ENCODE assay signal across 20 cellular contexts in the genomic region with DNA sequence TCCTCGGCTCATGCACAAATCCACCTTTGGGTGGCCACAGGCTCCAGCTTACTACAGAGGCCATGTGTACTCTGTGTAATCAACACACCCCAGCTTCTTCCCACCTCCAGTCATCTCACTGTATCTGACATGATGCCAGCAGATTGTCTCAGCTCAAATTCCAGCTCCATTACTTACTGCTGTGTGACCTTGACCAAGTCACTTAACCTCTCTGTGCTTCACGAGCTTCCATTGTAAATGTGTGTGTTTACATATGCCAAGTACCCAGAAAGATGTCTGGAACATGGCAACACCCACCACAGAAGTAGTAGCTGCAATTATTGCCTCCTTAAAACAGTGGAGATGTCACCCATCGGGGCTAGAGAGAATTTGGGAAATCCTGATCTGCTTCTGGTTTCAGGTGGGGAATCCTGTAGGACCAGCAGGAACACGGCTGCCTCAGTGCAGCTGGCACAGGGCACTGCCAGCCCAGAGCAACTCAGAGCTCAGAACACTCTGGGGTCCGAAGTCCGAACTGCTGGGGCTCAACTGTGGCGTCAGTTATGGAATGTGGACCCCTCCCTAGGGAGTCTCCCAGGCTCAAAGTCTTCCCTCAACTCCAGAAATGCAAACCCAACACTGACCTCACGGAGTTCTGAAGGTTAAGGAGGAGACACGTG. TPM values are rescaled to one million over a fixed set of nuclear protein-coding genes. Genes with fewer than 3 reads are reported as not detected.
DNase-seq lines count a peak whose midpoint lies in the region; ATAC-seq and TF ChIP-seq lines count a peak whose summit lies in the region.
"Had no signal": no experiment of that assay in that cellular context is flagged by ENCODE, and none has a peak within 500 bp of the region (broad histone marks: within the 10 kb centered on the region; RNA-seq: fewer than 3 reads in every experiment).

No MANE protein-coding gene starts in this region.

- H3K4me2 ChIP-seq in BLaER1 treated with 17β-estradiol and CSF1 and Interleukin-3, amounts not matched to agents 10 nM and 100 nM: peak overlapping the region in 7 of 11 experiments; percentile 4 to 60 (median 54); a peak in 11 of 22 replicates
- no peak overlapping the region for H3K4me2 ChIP-seq in neuronal stem cell (ENCODE audit: insufficient read depth, low read length, poor library complexity, severe bottlenecking)

- no peak overlapping the region for H3K4ac ChIP-seq in neuronal stem cell (ENCODE audit: low read length)

- no peak overlapping the region for H2BK5ac ChIP-seq in neuronal stem cell (ENCODE audit: low read length)

- H3K36me3 ChIP-seq in BLaER1 treated with 17β-estradiol and CSF1 and Interleukin-3, amounts not matched to agents 10 nM and 100 nM: no peaks in the 10 kb centered on the region
- H3K36me3 ChIP-seq in neuronal stem cell (replicated peaks in 1 of 2; ENCODE audit: control insufficient read depth in 2 of 2, insufficient read depth in 2 of 2, low read length in 2 of 2) (no peaks in the 10 kb centered on the region), ascending aorta (no peaks in the 10 kb centered on the region), vagina (no peaks in the 10 kb centered on the region)

- H3K36me3 Mint-ChIP-seq in WTC11: no peaks in the 10 kb centered on the region
- H3K36me3 Mint-ChIP-seq: CD4-positive, CD25-positive, alpha-beta regulatory T cell had no signal

- peaks cover 0 to 15% (median 10%) of the 10 kb centered on the region in 10 experiments; a peak in 16 of 20 replicates for H3K4me1 ChIP-seq in BLaER1 treated with 17β-estradiol and CSF1 and Interleukin-3, amounts not matched to agents 10 nM and 100 nM
- H3K4me1 ChIP-seq in neuronal stem cell (ENCODE audit: control insufficient read depth in 2 of 2, insufficient read depth in 1 of 2, low read depth in 1 of 2, low read length in 2 of 2) (no peaks in the 10 kb centered on the region), ascending aorta (no peaks in the 10 kb centered on the region), vagina (no peaks in the 10 kb centered on the region)

- no peak overlapping the region for H3K9ac ChIP-seq in BLaER1 treated with 17β-estradiol and CSF1 and Interleukin-3, amounts not matched to agents 10 nM and 100 nM
- H3K9ac ChIP-seq in neuronal stem cell (ENCODE audit: low read depth, low read length, poor library complexity): no peak overlapping the region

- no peak overlapping the region for H2AFZ ChIP-seq in neuronal stem cell (ENCODE audit: low read length)

- peak overlapping the region; percentile 18 for H3K18ac ChIP-seq in neuronal stem cell (ENCODE audit: low read length)

- H3K4me3 Mint-ChIP-seq in WTC11: no peak overlapping the region
- H3K4me3 Mint-ChIP-seq: B cell; CD4-positive, CD25-positive, alpha-beta regulatory T cell; HFFc6 had no signal

- no peak for ATAC-seq in WTC11
- ATAC-seq in left colon: peak; percentile 85
- no peak for ATAC-seq in GM19397 (IDR thresholded peaks at IDR 0.05; ENCODE audit: unreplicated experiment)
- no peak for ATAC-seq in HG03159 (IDR thresholded peaks at IDR 0.05; ENCODE audit: unreplicated experiment)

- no peak overlapping the region for H2BK12ac ChIP-seq in neuronal stem cell (ENCODE audit: low read length)

- peaks cover 4% of the 10 kb centered on the region; the same call in 1 of the 2 replicates for H3K27me3 Mint-ChIP-seq in WTC11 (ENCODE audit: low read depth)

- POLR2A ChIA-PET in WTC11 (lab: Charles Lee): no interaction called here

- TF ChIP-seq CTCF in WTC11 (IDR thresholded peaks at IDR 0.05) (no peak), ascending aorta (IDR thresholded peaks at IDR 0.05) (no peak), vagina (IDR thresholded peaks at IDR 0.05) (no peak)

- no peak overlapping the region for H2BK120ac ChIP-seq in neuronal stem cell (ENCODE audit: low read depth, low read length)

- H3K9me3 ChIP-seq in BLaER1 treated with 17β-estradiol and CSF1 and Interleukin-3, amounts not matched to agents 10 nM and 100 nM (replicated peaks in 1 of 11): no peaks in the 10 kb centered on the region
- no peaks in the 10 kb centered on the region for H3K9me3 ChIP-seq in neuronal stem cell (replicated peaks in 1 of 2; ENCODE audit: control insufficient read depth in 2 of 2, insufficient read depth in 1 of 2, low read depth in 1 of 2, low read length in 2 of 2)
- no peaks in the 10 kb centered on the region for H3K9me3 ChIP-seq in ascending aorta
- H3K9me3 ChIP-seq in vagina: no peaks in the 10 kb centered on the region

- intact Hi-C loops in left colon (cut with DNase I, micrococcal nuclease) (no loop called here), ascending aorta (cut with DNase I) (no loop called here), vagina (cut with DNase I) (no loop called here)

- no peak overlapping the region for H3K27ac ChIP-seq in BLaER1 treated with 17β-estradiol and CSF1 and Interleukin-3, amounts not matched to agents 10 nM and 100 nM
- H3K27ac ChIP-seq in neuronal stem cell (replicated peaks; ENCODE audit: low read length) (no peak overlapping the region), ascending aorta (no peak overlapping the region), vagina (no peak overlapping the region)

- DNase-seq in WTC11 (ENCODE audit: low spot score) (no peak), left colon (peak; percentile 72 to 84), neuronal stem cell (ENCODE audit: low spot score) (no peak), ascending aorta (ENCODE audit: low spot score in 2 of 2) (no peak), vagina (ENCODE audit: extremely low spot score in 2 of 2) (no peak)
- DNase-seq: CD4-positive, CD25-positive, alpha-beta regulatory T cell; DMS79 treated with DMSO at 0.1 percent for 48 hours; H7; HFFc6; KBM-7; NCI-H1092; NCI-H1436; NCI-H187 treated with DMSO at 0.1 percent for 48 hours; NCI-H2227 treated with DMSO at 0.1 percent for 48 hours; NCI-H510A; NCI-H748 treated with DMSO at 0.1 percent for 48 hours had no signal

- H3K9me3 Mint-ChIP-seq in WTC11: peaks cover 6% of the 10 kb centered on the region
- H3K9me3 Mint-ChIP-seq: CD4-positive, CD25-positive, alpha-beta regulatory T cell had no signal

- no peak overlapping the region for H4K91ac ChIP-seq in neuronal stem cell (ENCODE audit: low read depth, low read length, poor library complexity)

- H2AK5ac ChIP-seq in neuronal stem cell (ENCODE audit: low read depth, low read length): no peak overlapping the region

- TF ChIP-seq POLR2A in vagina (IDR thresholded peaks at IDR 0.05): no peak

- H3K4me3 ChIP-seq in BLaER1 treated with 17β-estradiol and CSF1 and Interleukin-3, amounts not matched to agents 10 nM and 100 nM: no peak overlapping the region
- H3K4me3 ChIP-seq in neuronal stem cell (ENCODE audit: low read length in 2 of 2): no peak overlapping the region
- no peak overlapping the region for H3K4me3 ChIP-seq in ascending aorta
- no peak overlapping the region for H3K4me3 ChIP-seq in vagina

- H3K23ac ChIP-seq in neuronal stem cell (ENCODE audit: low read depth, low read length, poor library complexity): no peak overlapping the region

- no peak overlapping the region for H2BK15ac ChIP-seq in neuronal stem cell (ENCODE audit: low read length)

- no CpG with 5 or more reads among the region's 9 CpGs for WGBS in neuronal stem cell (ENCODE audit: extremely low coverage in 2 of 2, insufficient read length in 2 of 2, insufficient replicate concordance in 1 of 2), 2 donors

- H3K27ac Mint-ChIP-seq in WTC11: no peak overlapping the region
- H3K27ac Mint-ChIP-seq: B cell; CD4-positive, CD25-positive, alpha-beta regulatory T cell; HFFc6 had no signal

- no peaks in the 10 kb centered on the region for H4K20me1 ChIP-seq in BLaER1 treated with 17β-estradiol and CSF1 and Interleukin-3, amounts not matched to agents 10 nM and 100 nM

- no peaks in the 10 kb centered on the region for H3K27me3 ChIP-seq in BLaER1 treated with 17β-estradiol and CSF1 and Interleukin-3, amounts not matched to agents 10 nM and 100 nM
- H3K27me3 ChIP-seq in neuronal stem cell (ENCODE audit: control insufficient read depth in 3 of 3, insufficient read depth in 3 of 3, low read depth in 1 of 3, low read length in 3 of 3) (peaks cover 0 to 15% (median 0%) of the 10 kb centered on the region in 3 experiments), ascending aorta (no peaks in the 10 kb centered on the region), vagina (no peaks in the 10 kb centered on the region)

- CTCF ChIA-PET in WTC11 (lab: Charles Lee): interaction anchor here (1.2 to 3.2 kb wide), 4 partner anchors 11 to 184 kb away, joined by 4 to 16 read pairs (median 5); no protein-coding TSS in a partner anchor

- no peak overlapping the region for H3K14ac ChIP-seq in neuronal stem cell (ENCODE audit: low read length)

- no peak overlapping the region for H4K8ac ChIP-seq in neuronal stem cell (ENCODE audit: low read depth, low read length)

- H3K79me1 ChIP-seq in neuronal stem cell (ENCODE audit: low read depth, low read length): no peaks in the 10 kb centered on the region

- no peaks in the 10 kb centered on the region for H3K4me1 Mint-ChIP-seq in WTC11
- H3K4me1 Mint-ChIP-seq: B cell had no signal

TF ChIP-seq in WTC11, 78 proteins besides CTCF, POLR2A, EP300 and RAD21:
- no peak for TF ChIP-seq ZNF138 (CRISPR knock-in tag; conservative IDR thresholded peaks at IDR 0.05)
- TF ChIP-seq MXD4 (CRISPR knock-in tag; IDR thresholded peaks at IDR 0.05; ENCODE audit: borderline replicate concordance): no peak
- TF ChIP-seq MYBL2 (CRISPR knock-in tag; IDR thresholded peaks at IDR 0.05): no peak
- TF ChIP-seq NR3C1 (CRISPR knock-in tag; conservative IDR thresholded peaks at IDR 0.05; ENCODE audit: low read depth): no peak
- TF ChIP-seq GTF2I (CRISPR knock-in tag; conservative IDR thresholded peaks at IDR 0.05): 0 out of 2 replicates have a peak, but pooled peaks have one; percentile 31
- TF ChIP-seq NFATC4 (CRISPR knock-in tag; IDR thresholded peaks at IDR 0.05): no peak

RNA-seq across cellular contexts. Expression of a gene that starts 21.2 kb away (rescaled TPM):
- total RNA-seq in WTC11 (2021) (124 to 149 TPM (median 141 TPM) in 3 replicates), left colon (1,000 to 10,000 TPM; 1,508 to 2,239 TPM), ascending aorta (1,833 TPM), vagina (921 TPM)
- 40.0 TPM for polyA plus RNA-seq in neuronal stem cell (2013, experiment 1 of 2)
- 38.4 TPM for polyA plus RNA-seq in neuronal stem cell (2013, experiment 2 of 2)

RNA-seq across cellular contexts. Expression of a gene that starts 25.2 kb away (rescaled TPM):
- total RNA-seq in WTC11 (2021) (11.4 to 12.9 TPM (median 11.7 TPM) in 3 replicates), left colon (10 to 100 TPM; 18.5 to 23.7 TPM), ascending aorta (19.2 TPM), vagina (19.9 TPM)
- polyA plus RNA-seq in neuronal stem cell (2013, experiment 1 of 2): 16.9 TPM
- polyA plus RNA-seq in neuronal stem cell (2013, experiment 2 of 2): 17.1 TPM

Comparison
In these comparisons a context has a peak if more than half of its experiments do, and no peak if none do; other contexts are left out.
1. DNase-seq: peak in left colon (2 of 2); none in WTC11 (single experiment), neuronal stem cell (single experiment), ascending aorta (0 of 2) and vagina (0 of 2).